ENCODE assay signal across 16 cellular contexts in genomic region chr6:91879346-91879995, GRCh38.
DNase-seq lines count a peak whose midpoint lies in the region; ATAC-seq and TF ChIP-seq lines count a peak whose summit lies in the region.
"Had no signal": no experiment of that assay in that cellular context is flagged by ENCODE, and none has a peak within 500 bp of the region (broad histone marks: within the 10 kb centered on the region; RNA-seq: fewer than 3 reads in every experiment).

No MANE protein-coding gene starts in this region.

- peaks cover 7% of the 10 kb centered on the region for H3K4me1 ChIP-seq in mammary epithelial cell (ENCODE audit: insufficient read depth, low read length)
- H3K4me1 ChIP-seq: BLaER1 treated with 17β-estradiol and CSF1 and Interleukin-3, amounts not matched to agents 10 nM and 100 nM had no signal

- dilution Hi-C loops in mammary epithelial cell (cut with HindIII; ENCODE audit: low sequenced_read_pairs), result no loop called here

- H3K9me3 ChIP-seq in mammary epithelial cell (replicated peaks; ENCODE audit: insufficient read depth, low read length), result no peaks in the 10 kb centered on the region

- no peak overlapping the region for H3K27ac Mint-ChIP-seq in MCF 10A (ENCODE audit: low read depth, unreplicated experiment)
- H3K27ac Mint-ChIP-seq in T-cell, result no peak overlapping the region
- H3K27ac Mint-ChIP-seq: CD4-positive, CD25-positive, alpha-beta regulatory T cell; HFFc6 had no signal

- no peaks in the 10 kb centered on the region for H3K36me3 Mint-ChIP-seq in MCF 10A (ENCODE audit: insufficient read depth, unreplicated experiment)
- no peaks in the 10 kb centered on the region for H3K36me3 Mint-ChIP-seq in T-cell
- H3K36me3 Mint-ChIP-seq: CD4-positive, CD25-positive, alpha-beta regulatory T cell had no signal

- H3K27me3 Mint-ChIP-seq in MCF 10A (ENCODE audit: insufficient read depth, unreplicated experiment), result no peaks in the 10 kb centered on the region
- H3K27me3 Mint-ChIP-seq in T-cell, result no peaks in the 10 kb centered on the region
- H3K27me3 Mint-ChIP-seq: CD4-positive, CD25-positive, alpha-beta regulatory T cell had no signal

- H4K20me1 ChIP-seq in mammary epithelial cell (ENCODE audit: insufficient read depth, low read length), result no peaks in the 10 kb centered on the region
- H4K20me1 ChIP-seq: BLaER1 treated with 17β-estradiol and CSF1 and Interleukin-3, amounts not matched to agents 10 nM and 100 nM had no signal

- ATAC-seq in T-cell (replicated peaks in 1 of 4), result no peak

- H3K4me1 Mint-ChIP-seq in MCF 10A (ENCODE audit: insufficient read depth, unreplicated experiment) (no peaks in the 10 kb centered on the region), T-cell (no peaks in the 10 kb centered on the region)
- H3K4me1 Mint-ChIP-seq: CD4-positive, CD25-positive, alpha-beta regulatory T cell had no signal

- no peaks in the 10 kb centered on the region for H3K36me3 ChIP-seq in mammary epithelial cell (ENCODE audit: insufficient read depth, low read length)
- H3K36me3 ChIP-seq: BLaER1 treated with 17β-estradiol and CSF1 and Interleukin-3, amounts not matched to agents 10 nM and 100 nM had no signal

- H3K27ac ChIP-seq in mammary epithelial cell (ENCODE audit: insufficient read depth, low read depth, low read length), result no peak overlapping the region
- peak overlapping the region; percentile 44 for H3K27ac ChIP-seq in caudate nucleus (ENCODE audit: low read depth, low read length)
- H3K27ac ChIP-seq: BLaER1 treated with 17β-estradiol and CSF1 and Interleukin-3, amounts not matched to agents 10 nM and 100 nM; HL-60 had no signal

- CTCF ChIA-PET in mammary epithelial cell (lab: Charles Lee; ENCODE audit: low non-redundant PET), result no interaction called here
- CTCF ChIA-PET in MCF 10A (lab: Yijun Ruan, JAX), result interaction anchor here (0.5 kb wide), 1 partner anchor 242 kb away, joined by 3 read pairs; no protein-coding TSS in a partner anchor
- CTCF ChIA-PET in T-cell (lab: Charles Lee), result no interaction called here

- intact Hi-C loops in mammary epithelial cell (cut with micrococcal nuclease), result no loop called here
- intact Hi-C loops in MCF 10A (cut with micrococcal nuclease), result no loop called here

- H3K9me3 Mint-ChIP-seq in MCF 10A (ENCODE audit: unreplicated experiment) (peaks cover 6% of the 10 kb centered on the region), T-cell (peaks cover 12 to 21% (median 14%) of the 10 kb centered on the region in 3 donors)

- no peak overlapping the region for H3K9ac ChIP-seq in mammary epithelial cell (ENCODE audit: insufficient read depth, low read length)
- H3K9ac ChIP-seq: BLaER1 treated with 17β-estradiol and CSF1 and Interleukin-3, amounts not matched to agents 10 nM and 100 nM had no signal

- POLR2A ChIA-PET in MCF 10A (lab: Yijun Ruan, JAX) (no interaction called here), T-cell (lab: Charles Lee) (no interaction called here)

- TF ChIP-seq CTCF in mammary epithelial cell (conservative IDR thresholded peaks at IDR 0.05 in 1 of 2, IDR thresholded peaks at IDR 0.05 in 1 of 2; ENCODE audit: extremely low read depth in 1 of 2, insufficient read depth in 1 of 2, low read depth in 1 of 2, low read length in 2 of 2) (no peak), MCF 10A (IDR thresholded peaks at IDR 0.05; ENCODE audit: unreplicated experiment) (no peak)

- WGBS in mammary epithelial cell (ENCODE audit: low coverage, missing lambda C conversion rate), result 23% methylated on average over 6 of the region's 6 CpGs

- H3K79me2 ChIP-seq in mammary epithelial cell (ENCODE audit: insufficient read depth, low read length), result no peaks in the 10 kb centered on the region

- no TSS peak for BruUV-seq in mammary epithelial cell (replicated peaks; lab: Mats Ljungman, UMichigan)
- BruUV-seq in MCF 10A (replicated peaks; lab: Mats Ljungman, UMichigan), result no TSS peak

- H3K4me3 Mint-ChIP-seq in MCF 10A (ENCODE audit: unreplicated experiment) (no peak overlapping the region), T-cell (no peak overlapping the region)
- H3K4me3 Mint-ChIP-seq: CD4-positive, CD25-positive, alpha-beta regulatory T cell; HFFc6 had no signal

- H3K4me3 ChIP-seq in mammary epithelial cell (replicated peaks in 1 of 3; ENCODE audit: insufficient read depth in 1 of 3, low read depth in 2 of 3, low read length in 3 of 3), result no peak overlapping the region
- H3K4me3 ChIP-seq: BLaER1 treated with 17β-estradiol and CSF1 and Interleukin-3, amounts not matched to agents 10 nM and 100 nM had no signal

- H2AFZ ChIP-seq in mammary epithelial cell (ENCODE audit: low read depth, low read length), result no peak overlapping the region

- H3K27me3 ChIP-seq in mammary epithelial cell (ENCODE audit: insufficient read depth, low read length), result no peaks in the 10 kb centered on the region
- H3K27me3 ChIP-seq: BLaER1 treated with 17β-estradiol and CSF1 and Interleukin-3, amounts not matched to agents 10 nM and 100 nM had no signal

- peak overlapping the region; percentile 63 for H3K4me2 ChIP-seq in mammary epithelial cell (ENCODE audit: insufficient read depth, low read depth, low read length)
- H3K4me2 ChIP-seq: BLaER1 treated with 17β-estradiol and CSF1 and Interleukin-3, amounts not matched to agents 10 nM and 100 nM had no signal

- in situ Hi-C loops in mammary epithelial cell (cut with MboI; ENCODE audit: low sequenced_read_pairs in 2 of 2), result no loop called here
- in situ Hi-C loops in G401 (cut with HindIII; ENCODE audit: low sequenced_read_pairs), result no loop called here

- DNase-seq in mammary epithelial cell, result no peak
- DNase-seq in MCF 10A (ENCODE audit: unreplicated experiment), result no peak
- DNase-seq in caudate nucleus (lab: John Stamatoyannopoulos, UW), result peak in 41 of 61 donors; percentile 1 to 96 (median 39)
- peak in 32 of 56 donors; percentile 1 to 78 (median 31) for DNase-seq in nucleus accumbens (lab: John Stamatoyannopoulos, UW)
- no peak for DNase-seq in G401 (ENCODE audit: low spot score)
- no peak for DNase-seq in T-cell
- DNase-seq in NAMALWA (ENCODE audit: low spot score), result no peak
- DNase-seq in ecto neural progenitor cell (ENCODE audit: low spot score), result no peak
- DNase-seq: 8988T; ACHN; CD4-positive, CD25-positive, alpha-beta regulatory T cell; DMS53; HCEC 1CT; HFFc6 had no signal

Comparison
In these comparisons a context has a peak if more than half of its experiments do, and no peak if none do; other contexts are left out.
1. DNase-seq: peak in caudate nucleus (41 of 61) and nucleus accumbens (32 of 56); none in mammary epithelial cell (single experiment), MCF 10A (single experiment), G401 (single experiment), T-cell (0 of 34), NAMALWA (single experiment) and ecto neural progenitor cell (single experiment).